ENCODE assay signal across 8 cellular contexts in genomic region chr12:388547-389137, GRCh38.
DNase-seq lines count a peak whose midpoint lies in the region; ATAC-seq and TF ChIP-seq lines count a peak whose summit lies in the region.

No MANE protein-coding gene starts in this region.

- peak overlapping the region; percentile 97 for H3K27ac ChIP-seq in SK-N-MC

- no peaks in the 10 kb centered on the region for H3K9me3 ChIP-seq in SK-N-MC (ENCODE audit: low read depth, low read length)

- peaks cover 14% of the 10 kb centered on the region for H3K36me3 ChIP-seq in SK-N-MC (ENCODE audit: insufficient read depth, low read length)

- peak; percentile 37 for ATAC-seq in GM18498 (IDR thresholded peaks at IDR 0.05; ENCODE audit: unreplicated experiment)
- peak; percentile 28 for ATAC-seq in HG02840 (IDR thresholded peaks at IDR 0.05; ENCODE audit: low FRiP score, unreplicated experiment)

- no peak for TF ChIP-seq POLR2A in erythroblast (IDR thresholded peaks at IDR 0.05; ENCODE audit: low read length)

- peak overlapping the region; percentile 96 for H3K4me3 ChIP-seq in SK-N-MC
- H3K4me3 ChIP-seq in choroid plexus epithelial cell (ENCODE audit: low read depth, low read length) = peak overlapping the region; percentile 88

- TF ChIP-seq CTCF in choroid plexus epithelial cell (conservative IDR thresholded peaks at IDR 0.05; ENCODE audit: low read depth, low read length) = no peak

- no peak for DNase-seq in SK-N-MC (ENCODE audit: low read depth, low spot score)
- DNase-seq in choroid plexus epithelial cell (ENCODE audit: low read depth) = peak; percentile 44
- DNase-seq in medulla oblongata (ENCODE audit: extremely low spot score) = peak; percentile 43
- DNase-seq in stimulated activated CD8-positive, alpha-beta memory T cell treated with anti-CD3 and anti-CD28 coated beads, Interleukin-4, amount 100 ng/mL, for 48 hours = peak; percentile 63
- DNase-seq in NCI-H1417 treated with DMSO at 0.1 percent for 48 hours (lab: John Stamatoyannopoulos, UW) = no peak
- DNase-seq in erythroblast (lab: John Stamatoyannopoulos, UW) = no peak

- H3K9ac ChIP-seq in SK-N-MC (ENCODE audit: insufficient read length) = peak overlapping the region; percentile 96

Comparison
In these comparisons a context has a peak if more than half of its experiments do, and no peak if none do; other contexts are left out.
1. DNase-seq: peak in choroid plexus epithelial cell (single experiment), medulla oblongata (single experiment) and stimulated activated CD8-positive, alpha-beta memory T cell treated with anti-CD3 and anti-CD28 coated beads, Interleukin-4, amount 100 ng/mL, for 48 hours (single experiment); none in SK-N-MC (single experiment), NCI-H1417 treated with DMSO at 0.1 percent for 48 hours (single experiment) and erythroblast (0 of 2).